In genomic region chr12:1318327-1319031, GRCh38 we compare ENCODE assay signal across 8 cellular contexts.
A peak's percentile ranks its signal among the peaks of the same experiment; 100 is the strongest.
DNase-seq lines count a peak whose midpoint lies in the region; ATAC-seq and TF ChIP-seq lines count a peak whose summit lies in the region.

No MANE protein-coding gene starts in this region.

- H3K9ac ChIP-seq in HUES48 (ENCODE audit: low read depth, low read length), result no peak overlapping the region

- BruUV-seq in PC-9 (replicated peaks; lab: Mats Ljungman, UMichigan), result no TSS peak

- H3K4me2 ChIP-seq in PC-9, result 0 out of 2 replicates have a peak overlapping the region, but pooled peaks have one; percentile 0

- 24 to 55% methylated on average over 7 of the region's 7 CpGs for WGBS in sigmoid colon, 2 donors

- no peak for TF ChIP-seq POLR2A in sigmoid colon (IDR thresholded peaks at IDR 0.05)

- H3K36me3 ChIP-seq in HUES48 (ENCODE audit: control insufficient read depth, insufficient read depth, low read length), result no peaks in the 10 kb centered on the region
- no peaks in the 10 kb centered on the region for H3K36me3 ChIP-seq in PC-9 (ENCODE audit: low read depth)
- H3K36me3 ChIP-seq in sigmoid colon, result peaks cover 0 to 16% (median 3%) of the 10 kb centered on the region in 4 donors

- no peak overlapping the region for H2AFZ ChIP-seq in PC-9

- H3K4me1 ChIP-seq in HUES48 (ENCODE audit: control insufficient read depth, insufficient read depth, low read length) (peaks cover 16% of the 10 kb centered on the region), PC-9 (replicated peaks; ENCODE audit: insufficient read depth) (no peaks in the 10 kb centered on the region; the same call in 1 of the 2 replicates), sigmoid colon (peaks cover 0 to 23% (median 15%) of the 10 kb centered on the region in 4 donors)

- intact Hi-C loops in PC-9 (cut with micrococcal nuclease; ENCODE audit: unreplicated experiment) (loop anchor here (5.0 kb wide), 1 partner anchor 466 kb away; no protein-coding TSS in a partner anchor), sigmoid colon (cut with DNase I) (no loop called here)

- no peak for TF ChIP-seq EP300 in sigmoid colon (IDR thresholded peaks at IDR 0.05)

- ATAC-seq in HG03108 (IDR thresholded peaks at IDR 0.05; ENCODE audit: unreplicated experiment) (no peak), GM21737 (IDR thresholded peaks at IDR 0.05; ENCODE audit: unreplicated experiment) (no peak)

- no peaks in the 10 kb centered on the region for H3F3A ChIP-seq in PC-9 (ENCODE audit: insufficient read depth, low read depth)

- H3K9me3 ChIP-seq in HUES48 (ENCODE audit: control insufficient read depth, insufficient read depth, low read length) (0 out of 2 replicates have a peak, but pooled peaks cover 4% of the 10 kb centered on the region), PC-9 (ENCODE audit: insufficient read depth, low read depth) (no peaks in the 10 kb centered on the region), sigmoid colon (no peaks in the 10 kb centered on the region)

- H3K27me3 ChIP-seq in HUES48 (ENCODE audit: control insufficient read depth, insufficient read depth, low read length) (no peaks in the 10 kb centered on the region), PC-9 (ENCODE audit: insufficient read depth, low read depth) (no peaks in the 10 kb centered on the region), sigmoid colon (no peaks in the 10 kb centered on the region)

- H3K9me2 ChIP-seq in PC-9 (ENCODE audit: insufficient read depth), result peaks cover 3% of the 10 kb centered on the region; the same call in 1 of the 2 replicates

- CTCF ChIA-PET in PC-9 (lab: Charles Lee), result interaction anchor here (0.5 to 1.1 kb wide), 2 partner anchors 82 to 201 kb away, joined by 4 read pairs; no protein-coding TSS in a partner anchor

- no peaks in the 10 kb centered on the region for H4K20me1 ChIP-seq in PC-9 (ENCODE audit: insufficient read depth)

- peak overlapping the region; percentile 83 for H3K27ac ChIP-seq in HUES48 (ENCODE audit: low read depth, low read length)
- H3K27ac ChIP-seq in PC-9, result no peak overlapping the region
- H3K27ac ChIP-seq in sigmoid colon, result peak overlapping the region; percentile 23 to 73 (median 54)

- peak in 1 of 2 experiments; percentile 49 for DNase-seq in PC-9
- peak; percentile 73 for DNase-seq in foreskin melanocyte
- no peak for DNase-seq in sigmoid colon
- no peak for DNase-seq in NCI-H524 treated with DMSO at 0.1 percent for 48 hours (lab: John Stamatoyannopoulos, UW)
- no peak for DNase-seq in GOT3 (lab: John Stamatoyannopoulos, UW)

- POLR2A ChIA-PET in PC-9 (lab: Charles Lee; ENCODE audit: unreplicated experiment), result no interaction called here

- H3K4me3 ChIP-seq in HUES48 (ENCODE audit: low read depth, low read length) (no peak overlapping the region), PC-9 (no peak overlapping the region), sigmoid colon (peak overlapping the region in 1 of 4 donors; percentile 4)

- no peaks in the 10 kb centered on the region for H3K79me2 ChIP-seq in PC-9 (ENCODE audit: low read depth)

- TF ChIP-seq CTCF in PC-9 (conservative IDR thresholded peaks at IDR 0.05), result no peak
- no peak for TF ChIP-seq CTCF in sigmoid colon (IDR thresholded peaks at IDR 0.05)
